In genomic region chr6:11947569-11947968, GRCh38 we compare ENCODE assay signal across 25 cellular contexts.
"Had no signal": no experiment of that assay in that cellular context is flagged by ENCODE, and none has a peak within 500 bp of the region (broad histone marks: within the 10 kb centered on the region; RNA-seq: fewer than 3 reads in every experiment).

No MANE protein-coding gene starts in this region.

- DNase-seq: activated CD4-positive, alpha-beta T cell treated with anti-CD3 and anti-CD28 coated beads for 48 hours; activated CD4-positive, alpha-beta T cell treated with anti-CD3 and anti-CD28 coated beads, Interleukin-2, amount 50 U/mL, for 48 hours; activated CD8-positive, alpha-beta memory T cell treated with anti-CD3 and anti-CD28 coated beads for 24 hours; activated effector memory CD4-positive, alpha-beta T cell treated with Interleukin-2 at 50 U/mL for 16 hours; activated naive CD4-positive, alpha-beta T cell treated with anti-CD3 and anti-CD28 coated beads for 36 hours; activated naive CD8-positive, alpha-beta T cell treated with anti-CD3 and anti-CD28 coated beads for 36 hours; caudate nucleus; cortex of kidney; effector memory CD8-positive, alpha-beta T cell; foreskin keratinocyte; heart left ventricle; posterior cingulate gyrus; stimulated activated CD4-positive, alpha-beta T cell treated with anti-CD3 and anti-CD28 coated beads, Interleukin-12 subunit alpha, Interleukin-12 subunit beta, amount 100 ng/mL, for 4 hours; stimulated activated CD4-positive, alpha-beta T cell treated with anti-CD3 and anti-CD28 coated beads, Interleukin-4, amount 100 ng/mL, for 1 hour; stimulated activated naive CD8-positive, alpha-beta T cell treated with anti-CD3 and anti-CD28 coated beads, Interleukin-15, Interleukin-2, amounts not matched to agents 100 U/mL and 50 U/mL, for 24 hours; T-helper 9 cell; testis; transverse colon; WERI-Rb-1 had no signal

- H3K4me3 ChIP-seq: ascending aorta, esophagus muscularis mucosa, heart left ventricle, lung, skin epidermis, testis, transverse colon had no signal

- H3K9me3 ChIP-seq: ascending aorta, esophagus muscularis mucosa, testis, transverse colon had no signal

- H3K27me3 ChIP-seq: ascending aorta, esophagus muscularis mucosa, foreskin keratinocyte, heart left ventricle, testis, transverse colon had no signal

- ATAC-seq: activated CD4-positive, CD25-positive, alpha-beta regulatory T cell treated with anti-CD3 and anti-CD28 coated beads, Interleukin-2, amount 50 U/mL, for 24 hours; foreskin keratinocyte; heart left ventricle; sciatic nerve; stimulated activated naive CD8-positive, alpha-beta T cell treated with anti-CD3 and anti-CD28 coated beads, Interleukin-15, Interleukin-2, amounts not matched to agents 100 U/mL and 50 U/mL, for 24 hours had no signal

- H3K27ac ChIP-seq: ascending aorta, esophagus muscularis mucosa, foreskin keratinocyte, heart left ventricle, skin epidermis, testis, transverse colon, WERI-Rb-1 had no signal

- H3K36me3 ChIP-seq: ascending aorta, esophagus muscularis mucosa, heart left ventricle, transverse colon, WERI-Rb-1 had no signal

- H3K4me1 ChIP-seq: ascending aorta, esophagus muscularis mucosa, foreskin keratinocyte, heart left ventricle, testis, transverse colon had no signal
